Comparison of ENCODE assay signal across 8 cellular contexts in the genomic region with DNA sequence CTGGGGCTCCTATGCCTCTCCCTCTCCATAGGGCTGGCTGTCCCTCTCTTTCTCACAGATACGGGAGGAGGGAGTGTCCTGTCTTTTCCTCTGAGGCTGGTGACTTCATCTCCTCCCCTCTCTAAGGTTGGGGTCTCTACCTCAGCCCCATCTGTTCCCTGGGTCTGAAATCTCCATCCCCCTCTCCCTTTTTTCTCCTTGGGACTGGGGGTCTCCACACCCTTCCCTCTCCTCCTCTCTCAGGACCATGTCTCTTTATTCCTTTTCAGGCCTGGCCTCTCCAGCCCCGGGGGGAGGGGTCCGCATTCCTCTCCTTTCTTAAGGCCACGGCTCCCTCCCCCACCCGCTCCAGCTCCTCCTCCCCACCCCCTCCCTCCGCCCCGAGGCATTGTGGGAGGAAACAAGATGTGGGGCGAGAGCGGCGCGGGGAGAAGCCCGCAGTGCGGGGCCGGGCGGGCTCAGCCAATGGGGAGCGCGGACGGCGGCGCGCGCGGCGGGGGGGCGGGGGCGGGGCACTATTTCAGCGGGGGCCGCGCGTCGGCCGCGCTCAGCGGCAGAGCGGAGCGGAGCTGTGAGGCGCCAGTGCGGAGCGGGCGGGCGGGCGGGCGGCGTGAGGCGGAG. TPM values are rescaled to one million over a fixed set of nuclear protein-coding genes. Genes with fewer than 3 reads are reported as not detected.
DNase-seq lines count a peak whose midpoint lies in the region; ATAC-seq and TF ChIP-seq lines count a peak whose summit lies in the region.

A gene (plus strand): TSS at position 550 of the 621 bp plus-strand sequence. CDS start 3,672 bp downstream, outside the sequence.

- DNase-seq in CMK (ENCODE audit: low read depth) (peak; percentile 83), NT2/D1 (ENCODE audit: low read depth, low spot score) (peak; percentile 93), endothelial cell (ENCODE audit: low spot score) (peak; percentile 90), mesothelial cell of epicardium (ENCODE audit: low spot score in 2 of 2, unreplicated experiment in 2 of 2) (peak; percentile 91 to 96)
- peak; percentile 89 for DNase-seq in activated CD8-positive, alpha-beta memory T cell treated with anti-CD3 and anti-CD28 coated beads, Interleukin-2, amount 50 U/mL, for 4 hours
- DNase-seq in stimulated activated CD8-positive, alpha-beta memory T cell treated with anti-CD3 and anti-CD28 coated beads, Interleukin-15, amount 100 ng/mL, for 4 hours (ENCODE audit: low read depth in 2 of 2): peak; percentile 80 to 82

- no peaks in the 10 kb centered on the region for H3K9me3 ChIP-seq in HUES48 (ENCODE audit: control insufficient read depth, insufficient read depth, low read length)
- H3K9me3 ChIP-seq in NT2/D1 (ENCODE audit: insufficient read depth, low read length): no peaks in the 10 kb centered on the region

- peaks cover 15% of the 10 kb centered on the region for H3K27me3 Mint-ChIP-seq in endothelial cell (ENCODE audit: unreplicated experiment)
- H3K27me3 Mint-ChIP-seq in mesothelial cell of epicardium (ENCODE audit: low read depth): peaks cover 16% of the 10 kb centered on the region

- H3K4me3 ChIP-seq in HUES48 (ENCODE audit: low read depth, low read length) (peak within 1 kb of the TSS; percentile 94), NT2/D1 (ENCODE audit: insufficient read length, low read depth) (peak within 1 kb of the TSS; percentile 91)

- H3K36me3 ChIP-seq in HUES48 (ENCODE audit: control insufficient read depth, insufficient read depth, low read length): peaks cover 30% of the 10 kb centered on the region
- peaks cover 32% of the 10 kb centered on the region for H3K36me3 ChIP-seq in NT2/D1 (ENCODE audit: insufficient read depth, insufficient read length, low read length)

- peak within 1 kb of the TSS; percentile 94 for H3K27ac ChIP-seq in HUES48 (ENCODE audit: low read depth, low read length)

- H3K9ac ChIP-seq in HUES48 (ENCODE audit: low read depth, low read length) (peak within 1 kb of the TSS; percentile 80), NT2/D1 (ENCODE audit: insufficient read length, low read depth) (peak within 1 kb of the TSS; percentile 93)

- ATAC-seq in GM21367 (IDR thresholded peaks at IDR 0.05; ENCODE audit: unreplicated experiment): peak; percentile 41

- H3K9me3 Mint-ChIP-seq in endothelial cell (ENCODE audit: unreplicated experiment) (no peaks in the 10 kb centered on the region), mesothelial cell of epicardium (no peaks in the 10 kb centered on the region)

- H3K4me1 ChIP-seq in HUES48 (ENCODE audit: control insufficient read depth, insufficient read depth, low read length) (peaks cover 22% of the 10 kb centered on the region), NT2/D1 (ENCODE audit: insufficient read depth, insufficient read length) (peaks cover 14% of the 10 kb centered on the region)

- H3K36me3 Mint-ChIP-seq in endothelial cell (ENCODE audit: low read depth, unreplicated experiment) (peaks cover 11% of the 10 kb centered on the region), mesothelial cell of epicardium (peaks cover 12% of the 10 kb centered on the region)

- H3K27me3 ChIP-seq in HUES48 (ENCODE audit: control insufficient read depth, insufficient read depth, low read length): no peaks in the 10 kb centered on the region
- no peaks in the 10 kb centered on the region for H3K27me3 ChIP-seq in NT2/D1 (ENCODE audit: insufficient read depth, insufficient read length)

- H3K4me1 Mint-ChIP-seq in endothelial cell (ENCODE audit: unreplicated experiment) (peaks cover 21% of the 10 kb centered on the region), mesothelial cell of epicardium (peaks cover 47% of the 10 kb centered on the region)

- H3K4me3 Mint-ChIP-seq in endothelial cell (ENCODE audit: unreplicated experiment) (peak within 1 kb of the TSS; percentile 93), mesothelial cell of epicardium (peak within 1 kb of the TSS; percentile 86)

- no peak for TF ChIP-seq CTCF in endothelial cell (IDR thresholded peaks at IDR 0.05; ENCODE audit: unreplicated experiment)
- no peak for TF ChIP-seq CTCF in mesothelial cell of epicardium (IDR thresholded peaks at IDR 0.05; ENCODE audit: unreplicated experiment)

- H3K27ac Mint-ChIP-seq in endothelial cell (ENCODE audit: unreplicated experiment) (peak within 1 kb of the TSS; percentile 92), mesothelial cell of epicardium (peak within 1 kb of the TSS; percentile 98)

RNA-seq across cellular contexts. Expression of the gene that starts here (rescaled TPM):
- total RNA-seq in endothelial cell (ENCODE audit: unreplicated experiment) (14.6 TPM), mesothelial cell of epicardium (43.3 to 44.3 TPM (median 43.5 TPM) in 3 replicates)

Comparison
In these comparisons a context has a peak if more than half of its experiments do, and no peak if none do; other contexts are left out.
1. Peak in every context shown above with its lines: DNase-seq, ATAC-seq, H3K4me3 ChIP-seq and H3K27ac ChIP-seq.